Comparison of ENCODE assay signal across 23 cellular contexts in the genomic region with DNA sequence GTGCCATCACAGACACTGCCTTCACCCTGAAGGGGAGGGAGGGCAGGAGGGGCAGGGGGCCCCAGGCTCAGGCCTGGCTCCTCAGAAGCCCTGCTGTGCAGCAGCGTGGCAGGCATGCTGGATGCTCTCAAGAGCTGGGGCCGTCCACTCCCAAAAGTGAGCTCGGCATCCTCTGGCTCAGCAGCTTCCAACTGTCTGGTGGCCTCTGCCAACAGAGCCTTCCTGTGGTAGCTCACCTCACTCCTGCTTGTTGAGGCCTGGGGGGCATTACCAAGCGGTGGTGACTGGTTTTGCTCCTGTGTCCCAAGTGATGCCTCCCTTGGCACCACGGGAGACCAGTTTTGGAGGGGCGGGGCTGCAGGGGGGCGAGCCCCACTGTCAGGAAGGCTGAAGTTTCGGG. TPM values are rescaled to one million over a fixed set of nuclear protein-coding genes. Genes with fewer than 3 reads are reported as not detected.
A peak's percentile ranks its signal among the peaks of the same experiment; 100 is the strongest.
DNase-seq lines count a peak whose midpoint lies in the region; ATAC-seq, FAIRE-seq and TF ChIP-seq lines count a peak whose summit lies in the region.
"Had no signal": no experiment of that assay in that cellular context is flagged by ENCODE, and none has a peak within 500 bp of the region (broad histone marks: within the 10 kb centered on the region; RNA-seq: fewer than 3 reads in every experiment).

No MANE protein-coding gene starts in this region.

- H3K4me3 ChIP-seq in breast epithelium (no peak overlapping the region), suprapubic skin (no peak overlapping the region)
- H3K4me3 ChIP-seq: BLaER1, GM12878, GM23248 had no signal

- TF ChIP-seq POLR2A in breast epithelium (IDR thresholded peaks at IDR 0.05) (no peak), suprapubic skin (IDR thresholded peaks at IDR 0.05) (no peak)

- POLR2A ChIA-PET in MCF 10A (lab: Yijun Ruan, JAX) = no interaction called here

- BruUV-seq in MCF 10A (replicated peaks; lab: Mats Ljungman, UMichigan) = no TSS peak

- WGBS in suprapubic skin = 44% methylated on average over 6 of the region's 8 CpGs

- no peaks in the 10 kb centered on the region for H3K36me3 Mint-ChIP-seq in MCF 10A (ENCODE audit: insufficient read depth, unreplicated experiment)
- peaks cover 37% of the 10 kb centered on the region for H3K36me3 Mint-ChIP-seq in nephron (ENCODE audit: low read depth)
- no peaks in the 10 kb centered on the region for H3K36me3 Mint-ChIP-seq in effector memory CD8-positive, alpha-beta T cell (ENCODE audit: insufficient read depth)
- H3K36me3 Mint-ChIP-seq: CD8-positive, alpha-beta T cell had no signal

- ATAC-seq in effector memory CD8-positive, alpha-beta T cell (replicated peaks) = no peak
- ATAC-seq in GM21528 (IDR thresholded peaks at IDR 0.05; ENCODE audit: low FRiP score, unreplicated experiment) = no peak
- ATAC-seq: CD8-positive, alpha-beta T cell; GM12878 had no signal

- H3K9me3 ChIP-seq in breast epithelium = no peaks in the 10 kb centered on the region
- H3K9me3 ChIP-seq in suprapubic skin = peaks cover 6% of the 10 kb centered on the region
- H3K9me3 ChIP-seq: BLaER1, Caco-2 had no signal

- no peak overlapping the region for H3K27ac Mint-ChIP-seq in MCF 10A (ENCODE audit: low read depth, unreplicated experiment)
- H3K27ac Mint-ChIP-seq in nephron = peak overlapping the region; percentile 43 to 92 (median 71)
- no peak overlapping the region for H3K27ac Mint-ChIP-seq in effector memory CD8-positive, alpha-beta T cell
- H3K27ac Mint-ChIP-seq: B cell had no signal

- CTCF ChIA-PET in MCF 10A (lab: Yijun Ruan, JAX) = interaction anchor here (0.6 to 0.9 kb wide), 2 partner anchors 127 to 190 kb away, joined by 3 to 4 read pairs; no protein-coding TSS in a partner anchor

- H3K4me3 Mint-ChIP-seq in MCF 10A (ENCODE audit: unreplicated experiment) (no peak overlapping the region), nephron (no peak overlapping the region)
- H3K4me3 Mint-ChIP-seq in effector memory CD8-positive, alpha-beta T cell = no peak overlapping the region
- H3K4me3 Mint-ChIP-seq: B cell; CD8-positive, alpha-beta T cell had no signal

- intact Hi-C loops in breast epithelium (cut with DNase I; ENCODE audit: low total_unique reads) = no loop called here
- intact Hi-C loops in MCF 10A (cut with micrococcal nuclease) = no loop called here

- H3K36me3 ChIP-seq in breast epithelium (no peaks in the 10 kb centered on the region), suprapubic skin (no peaks in the 10 kb centered on the region)
- H3K36me3 ChIP-seq: BLaER1 had no signal

- H3K9me3 Mint-ChIP-seq in MCF 10A (ENCODE audit: unreplicated experiment) (no peaks in the 10 kb centered on the region), nephron (peaks cover 5% of the 10 kb centered on the region)
- no peaks in the 10 kb centered on the region for H3K9me3 Mint-ChIP-seq in effector memory CD8-positive, alpha-beta T cell

- H3K27me3 Mint-ChIP-seq in MCF 10A (ENCODE audit: insufficient read depth, unreplicated experiment) (no peaks in the 10 kb centered on the region), nephron (ENCODE audit: low read depth) (peaks cover 9% of the 10 kb centered on the region)
- H3K27me3 Mint-ChIP-seq in effector memory CD8-positive, alpha-beta T cell = no peaks in the 10 kb centered on the region

- peak in 1 of 2 donors; percentile 40 for DNase-seq in breast epithelium (ENCODE audit: low spot score in 2 of 2)
- no peak for DNase-seq in MCF 10A (ENCODE audit: unreplicated experiment)
- no peak for DNase-seq in suprapubic skin (ENCODE audit: low spot score in 2 of 2)
- DNase-seq in effector memory CD8-positive, alpha-beta T cell = no peak
- no peak for DNase-seq in GM19239 (ENCODE audit: insufficient read length, low spot score)
- DNase-seq: Caco-2; CD4-positive, CD25-positive, alpha-beta regulatory T cell; CD8-positive, alpha-beta T cell; DMS79; EL; GDM1; GM23248; H7; HCEC 1CT had no signal

- H3K27me3 ChIP-seq in breast epithelium (no peaks in the 10 kb centered on the region), suprapubic skin (no peaks in the 10 kb centered on the region)
- H3K27me3 ChIP-seq: BLaER1 had no signal

- no peak for TF ChIP-seq CTCF in breast epithelium (IDR thresholded peaks at IDR 0.05)
- no peak for TF ChIP-seq CTCF in MCF 10A (IDR thresholded peaks at IDR 0.05; ENCODE audit: unreplicated experiment)
- TF ChIP-seq CTCF in nephron (IDR thresholded peaks at IDR 0.05; ENCODE audit: unreplicated experiment in 3 of 3) = no peak
- no peak for TF ChIP-seq CTCF in suprapubic skin (IDR thresholded peaks at IDR 0.05)

- FAIRE-seq in GM19239 (lab: Jason Lieb, UNC) = no peak
- FAIRE-seq: A204.1, GM12878, H1 had no signal

- H3K4me1 ChIP-seq in breast epithelium (no peaks in the 10 kb centered on the region), suprapubic skin (peaks cover 12% of the 10 kb centered on the region)

- H3K27ac ChIP-seq in breast epithelium = peak overlapping the region; percentile 63 to 72
- H3K27ac ChIP-seq in suprapubic skin = peak overlapping the region; percentile 42
- H3K27ac ChIP-seq: 22Rv1, BLaER1, C4-2B, GM23248 had no signal

- H3K4me1 Mint-ChIP-seq in MCF 10A (ENCODE audit: insufficient read depth, unreplicated experiment) (no peaks in the 10 kb centered on the region), nephron (peaks cover 70% of the 10 kb centered on the region)
- peaks cover 17 to 19% of the 10 kb centered on the region in 2 donors for H3K4me1 Mint-ChIP-seq in effector memory CD8-positive, alpha-beta T cell (ENCODE audit: low read depth in 2 of 2)

- TF ChIP-seq EP300 in suprapubic skin (IDR thresholded peaks at IDR 0.05) = no peak

RNA-seq across cellular contexts. Expression of gene KANK4, which starts 44.7 kb away (rescaled TPM):
- 1 to 10 TPM in 1 of 3 donors, under 1 TPM in 2; 0.48 to 1.6 (median 0.66) TPM for total RNA-seq in breast epithelium
- 0.20 and 0.51 TPM in 2 replicates for total RNA-seq in MCF 10A (2022)
- 1 to 10 TPM in 1 of 4 donors, under 1 TPM in 3; 0.16 to 1.3 (median 0.54) TPM for total RNA-seq in suprapubic skin
- total RNA-seq: B cell; CD4-positive, CD25-positive, alpha-beta regulatory T cell; CD8-positive, alpha-beta T cell; GM12878 had no signal

Comparison
In these comparisons a context has a peak if more than half of its experiments do, and no peak if none do; other contexts are left out.
1. H3K27ac Mint-ChIP-seq: peak in nephron (3 of 3); none in MCF 10A (single experiment) and effector memory CD8-positive, alpha-beta T cell (0 of 2).